Comparison of ENCODE assay signal across 8 cellular contexts in genomic region chr15:72585659-72586058, GRCh38.
A peak's percentile ranks its signal among the peaks of the same experiment; 100 is the strongest.
DNase-seq lines count a peak whose midpoint lies in the region; ATAC-seq and TF ChIP-seq lines count a peak whose summit lies in the region.
"Had no signal": no experiment of that assay in that cellular context is flagged by ENCODE, and none has a peak within 500 bp of the region (broad histone marks: within the 10 kb centered on the region; RNA-seq: fewer than 3 reads in every experiment).

No MANE protein-coding gene starts in this region.

- CTCF ChIA-PET in GM10248 (lab: Yijun Ruan, JAX) = interaction anchor here (0.9 to 1.8 kb wide), 3 partner anchors 12 to 273 kb away, joined by 3 to 11 read pairs (median 7); no protein-coding TSS in a partner anchor

- POLR2A ChIA-PET in GM10248 (lab: Yijun Ruan, JAX) = no interaction called here

- DNase-seq in GM10248 (ENCODE audit: extremely low spot score) = no peak
- peak; percentile 1 for DNase-seq in NCI-H69 (lab: John Stamatoyannopoulos, UW)
- DNase-seq in dermis blood vessel endothelial cell = peak; percentile 44
- DNase-seq in midbrain (lab: John Stamatoyannopoulos, UW) = peak; percentile 17
- DNase-seq in AML-193 (lab: John Stamatoyannopoulos, UW) = no peak
- no peak for DNase-seq in T-helper 9 cell
- DNase-seq: activated CD4-positive, alpha-beta T cell treated with anti-CD3 and anti-CD28 coated beads for 36 hours had no signal

- no peak for ATAC-seq in HG02610 (IDR thresholded peaks at IDR 0.05; ENCODE audit: unreplicated experiment)
- ATAC-seq: activated CD4-positive, alpha-beta T cell treated with anti-CD3 and anti-CD28 coated beads for 36 hours had no signal

- peak; percentile 22 for TF ChIP-seq CTCF in GM10248 (IDR thresholded peaks at IDR 0.05; ENCODE audit: control extremely low read depth, extremely low read depth, low read depth, missing control alignments)

Comparison
In these comparisons a context has a peak if more than half of its experiments do, and no peak if none do; other contexts are left out.
1. DNase-seq: peak in NCI-H69 (single experiment), dermis blood vessel endothelial cell (single experiment) and midbrain (single experiment); none in GM10248 (single experiment), AML-193 (0 of 2) and T-helper 9 cell (single experiment).